ENCODE assay signal across 1 cellular context in the genomic region with DNA sequence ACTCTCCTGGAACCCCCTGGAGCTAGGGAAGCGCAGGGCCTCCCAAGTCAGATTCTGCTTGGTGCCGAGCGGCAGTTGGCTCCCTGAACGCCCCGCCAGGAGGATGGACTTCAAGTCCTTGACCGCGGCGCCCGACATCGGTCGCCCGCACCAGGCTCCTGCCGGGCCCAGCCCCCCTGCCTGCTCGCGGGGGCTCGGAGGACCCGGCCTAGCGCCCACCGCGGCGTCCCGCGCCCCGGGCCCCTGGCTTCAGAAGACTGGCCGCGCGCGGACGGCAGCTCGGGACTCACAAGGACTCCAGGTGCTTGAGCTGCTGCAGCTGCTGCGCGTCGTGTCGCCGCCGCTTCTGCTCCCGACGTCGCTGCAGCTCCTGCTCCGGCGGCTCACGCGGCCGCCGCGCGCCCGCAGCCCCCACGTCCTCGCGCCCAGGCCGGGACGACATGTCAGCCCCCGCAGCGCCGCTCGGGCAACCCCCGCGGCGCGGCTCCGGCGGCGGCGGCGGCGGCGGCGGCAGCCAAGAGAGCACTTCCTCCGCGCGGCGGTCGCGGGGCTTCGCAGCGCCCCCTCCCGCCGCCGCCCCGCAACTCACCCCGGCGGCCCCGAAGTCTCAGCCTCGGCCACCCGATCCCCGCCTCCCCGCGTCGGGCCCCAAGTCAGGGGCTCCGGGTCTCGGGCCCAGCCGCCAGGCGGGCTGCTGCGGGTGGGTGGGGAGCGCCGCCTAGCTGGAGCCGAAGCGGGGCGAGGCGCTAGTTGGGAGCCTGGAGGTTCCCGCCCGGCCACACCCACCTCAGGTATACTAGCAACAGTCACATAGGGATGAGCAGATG.
TF ChIP-seq lines count a peak whose summit lies in the region.

A gene with protein sequence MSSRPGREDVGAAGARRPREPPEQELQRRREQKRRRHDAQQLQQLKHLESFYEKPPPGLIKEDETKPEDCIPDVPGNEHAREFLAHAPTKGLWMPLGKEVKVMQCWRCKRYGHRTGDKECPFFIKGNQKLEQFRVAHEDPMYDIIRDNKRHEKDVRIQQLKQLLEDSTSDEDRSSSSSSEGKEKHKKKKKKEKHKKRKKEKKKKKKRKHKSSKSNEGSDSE (minus strand): TSS at position 474 of the 827 bp plus-strand sequence. CDS start 32 bp downstream, at position 442.

TF ChIP-seq in SK-N-SH treated with all-trans-retinoic acid at 6 μM for 48 hours, 23 proteins besides CTCF, POLR2A, EP300 and RAD21 (continued from another document):
- TF ChIP-seq, protein P1, sequence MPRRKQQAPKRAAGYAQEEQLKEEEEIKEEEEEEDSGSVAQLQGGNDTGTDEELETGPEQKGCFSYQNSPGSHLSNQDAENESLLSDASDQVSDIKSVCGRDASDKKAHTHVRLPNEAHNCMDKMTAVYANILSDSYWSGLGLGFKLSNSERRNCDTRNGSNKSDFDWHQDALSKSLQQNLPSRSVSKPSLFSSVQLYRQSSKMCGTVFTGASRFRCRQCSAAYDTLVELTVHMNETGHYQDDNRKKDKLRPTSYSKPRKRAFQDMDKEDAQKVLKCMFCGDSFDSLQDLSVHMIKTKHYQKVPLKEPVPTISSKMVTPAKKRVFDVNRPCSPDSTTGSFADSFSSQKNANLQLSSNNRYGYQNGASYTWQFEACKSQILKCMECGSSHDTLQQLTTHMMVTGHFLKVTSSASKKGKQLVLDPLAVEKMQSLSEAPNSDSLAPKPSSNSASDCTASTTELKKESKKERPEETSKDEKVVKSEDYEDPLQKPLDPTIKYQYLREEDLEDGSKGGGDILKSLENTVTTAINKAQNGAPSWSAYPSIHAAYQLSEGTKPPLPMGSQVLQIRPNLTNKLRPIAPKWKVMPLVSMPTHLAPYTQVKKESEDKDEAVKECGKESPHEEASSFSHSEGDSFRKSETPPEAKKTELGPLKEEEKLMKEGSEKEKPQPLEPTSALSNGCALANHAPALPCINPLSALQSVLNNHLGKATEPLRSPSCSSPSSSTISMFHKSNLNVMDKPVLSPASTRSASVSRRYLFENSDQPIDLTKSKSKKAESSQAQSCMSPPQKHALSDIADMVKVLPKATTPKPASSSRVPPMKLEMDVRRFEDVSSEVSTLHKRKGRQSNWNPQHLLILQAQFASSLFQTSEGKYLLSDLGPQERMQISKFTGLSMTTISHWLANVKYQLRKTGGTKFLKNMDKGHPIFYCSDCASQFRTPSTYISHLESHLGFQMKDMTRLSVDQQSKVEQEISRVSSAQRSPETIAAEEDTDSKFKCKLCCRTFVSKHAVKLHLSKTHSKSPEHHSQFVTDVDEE (CRISPR knock-in tag; IDR thresholded peaks at IDR 0.05), result 0 out of 2 replicates have a peak, but pooled peaks have one; percentile 58
- no peak for TF ChIP-seq ZNF565 (CRISPR knock-in tag; conservative IDR thresholded peaks at IDR 0.05; ENCODE audit: low read depth)
- no peak for TF ChIP-seq TCF4 (CRISPR knock-in tag; IDR thresholded peaks at IDR 0.05; ENCODE audit: borderline replicate concordance)
- TF ChIP-seq ISL1 (CRISPR knock-in tag; IDR thresholded peaks at IDR 0.05), result no peak
- TF ChIP-seq ZNF70 (CRISPR knock-in tag; IDR thresholded peaks at IDR 0.05), result no peak
- TF ChIP-seq ARNTL (CRISPR knock-in tag; IDR thresholded peaks at IDR 0.05; ENCODE audit: borderline replicate concordance, low read depth), result no peak
- TF ChIP-seq ZFP30 (CRISPR knock-in tag; IDR thresholded peaks at IDR 0.05), result no peak
- TF ChIP-seq ZFP3 (CRISPR knock-in tag; IDR thresholded peaks at IDR 0.05), result no peak
- TF ChIP-seq, protein P2, sequence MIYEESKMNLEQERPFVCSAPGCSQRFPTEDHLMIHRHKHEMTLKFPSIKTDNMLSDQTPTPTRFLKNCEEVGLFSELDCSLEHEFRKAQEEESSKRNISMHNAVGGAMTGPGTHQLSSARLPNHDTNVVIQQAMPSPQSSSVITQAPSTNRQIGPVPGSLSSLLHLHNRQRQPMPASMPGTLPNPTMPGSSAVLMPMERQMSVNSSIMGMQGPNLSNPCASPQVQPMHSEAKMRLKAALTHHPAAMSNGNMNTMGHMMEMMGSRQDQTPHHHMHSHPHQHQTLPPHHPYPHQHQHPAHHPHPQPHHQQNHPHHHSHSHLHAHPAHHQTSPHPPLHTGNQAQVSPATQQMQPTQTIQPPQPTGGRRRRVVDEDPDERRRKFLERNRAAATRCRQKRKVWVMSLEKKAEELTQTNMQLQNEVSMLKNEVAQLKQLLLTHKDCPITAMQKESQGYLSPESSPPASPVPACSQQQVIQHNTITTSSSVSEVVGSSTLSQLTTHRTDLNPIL (CRISPR knock-in tag; IDR thresholded peaks at IDR 0.05; ENCODE audit: low read depth), result no peak
- 0 out of 2 replicates have a peak, but pooled peaks have one; percentile 20 for TF ChIP-seq PPARA (CRISPR knock-in tag; IDR thresholded peaks at IDR 0.05; ENCODE audit: borderline replicate concordance)
- no peak for TF ChIP-seq CSDC2 (CRISPR knock-in tag; IDR thresholded peaks at IDR 0.05)
- TF ChIP-seq, protein P3, sequence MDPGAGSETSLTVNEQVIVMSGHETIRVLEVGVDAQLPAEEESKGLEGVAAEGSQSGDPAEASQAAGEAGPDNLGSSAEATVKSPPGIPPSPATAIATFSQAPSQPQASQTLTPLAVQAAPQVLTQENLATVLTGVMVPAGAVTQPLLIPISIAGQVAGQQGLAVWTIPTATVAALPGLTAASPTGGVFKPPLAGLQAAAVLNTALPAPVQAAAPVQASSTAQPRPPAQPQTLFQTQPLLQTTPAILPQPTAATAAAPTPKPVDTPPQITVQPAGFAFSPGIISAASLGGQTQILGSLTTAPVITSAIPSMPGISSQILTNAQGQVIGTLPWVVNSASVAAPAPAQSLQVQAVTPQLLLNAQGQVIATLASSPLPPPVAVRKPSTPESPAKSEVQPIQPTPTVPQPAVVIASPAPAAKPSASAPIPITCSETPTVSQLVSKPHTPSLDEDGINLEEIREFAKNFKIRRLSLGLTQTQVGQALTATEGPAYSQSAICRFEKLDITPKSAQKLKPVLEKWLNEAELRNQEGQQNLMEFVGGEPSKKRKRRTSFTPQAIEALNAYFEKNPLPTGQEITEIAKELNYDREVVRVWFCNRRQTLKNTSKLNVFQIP (CRISPR knock-in tag; IDR thresholded peaks at IDR 0.05; ENCODE audit: borderline replicate concordance, low read depth), result no peak
- TF ChIP-seq ESRRG (CRISPR knock-in tag; IDR thresholded peaks at IDR 0.05), result no peak
